In the genomic region with DNA sequence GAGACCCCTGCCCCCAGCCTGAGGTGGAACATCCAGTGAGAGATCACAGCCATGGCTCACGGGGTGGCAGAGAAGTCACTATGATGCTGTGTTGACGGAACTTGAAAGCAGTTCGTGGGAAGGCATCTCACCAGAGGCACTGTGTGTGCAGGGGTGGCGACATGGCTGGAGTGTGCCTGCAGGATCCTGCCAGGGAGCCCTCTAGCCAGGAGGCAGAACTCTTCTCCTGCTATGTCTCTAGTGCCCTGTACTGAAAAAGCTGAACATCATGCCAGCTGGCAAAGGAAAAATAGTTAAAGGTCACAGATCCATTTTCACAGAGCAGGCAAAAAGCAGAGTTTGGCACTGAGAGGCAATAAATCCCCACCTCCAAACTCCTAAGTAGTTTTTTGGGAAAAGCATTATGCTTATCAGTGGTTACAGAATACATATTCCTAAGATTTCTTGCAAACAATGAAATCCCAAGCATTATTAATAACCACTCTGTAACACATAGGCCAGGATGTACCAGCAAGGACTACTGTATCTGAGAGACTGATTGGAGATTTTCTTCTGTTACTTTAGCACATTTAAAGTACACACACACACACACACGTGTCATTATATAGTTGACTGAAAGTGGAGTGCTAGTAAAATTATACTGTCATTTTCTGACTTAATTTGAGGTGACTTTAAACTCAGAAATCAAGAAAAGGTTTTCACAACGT, we compare ENCODE assay signal across 13 cellular contexts. TPM values are rescaled to one million over a fixed set of nuclear protein-coding genes. Genes with fewer than 3 reads are reported as not detected.
DNase-seq lines count a peak whose midpoint lies in the region; ATAC-seq and TF ChIP-seq lines count a peak whose summit lies in the region.
"Had no signal": no experiment of that assay in that cellular context is flagged by ENCODE, and none has a peak within 500 bp of the region (broad histone marks: within the 10 kb centered on the region; RNA-seq: fewer than 3 reads in every experiment).

No MANE protein-coding gene starts in this region.

- dilution Hi-C loops in IMR-90 (cut with HindIII; ENCODE audit: low sequenced_read_pairs, unreplicated experiment) = no loop called here

- H2BK15ac ChIP-seq in IMR-90 (ENCODE audit: low read depth, low read length) = no peak overlapping the region

- H3K79me1 ChIP-seq in IMR-90 (ENCODE audit: low read depth in 1 of 2, low read length in 2 of 2) = peaks cover 14 to 45% of the 10 kb centered on the region in 2 experiments

- peaks cover 13% of the 10 kb centered on the region for H3K4me1 ChIP-seq in IMR-90 (ENCODE audit: control insufficient read depth, insufficient read depth, low read length)
- peaks cover 4 to 66% (median 14%) of the 10 kb centered on the region in 3 donors for H3K4me1 ChIP-seq in gastroesophageal sphincter
- H3K4me1 ChIP-seq in skeletal muscle tissue (ENCODE audit: control insufficient read depth in 3 of 3, insufficient read depth in 3 of 3, low read length in 3 of 3) = peaks cover 20 to 44% (median 30%) of the 10 kb centered on the region in 3 donors
- H3K4me1 ChIP-seq in SJCRH30 = no peaks in the 10 kb centered on the region

- no TSS peak for BruUV-seq in IMR-90 (replicated peaks; lab: Mats Ljungman, UMichigan)

- H3K4ac ChIP-seq in IMR-90 (ENCODE audit: low read depth, low read length) = no peak overlapping the region

- 43% methylated on average over 2 of the region's 6 CpGs; no CpG with 5 or more reads in 1 of the 2 experiments for WGBS in IMR-90 (ENCODE audit: extremely low coverage in 2 of 2, insufficient read length in 1 of 2), 2 experiments
- 19 to 36% methylated on average over 5 of the region's 6 CpGs for WGBS in gastroesophageal sphincter (ENCODE audit: low coverage in 1 of 2), 2 donors

- no peaks in the 10 kb centered on the region for H3K27me3 Mint-ChIP-seq in T-cell

- POLR2A ChIA-PET in IMR-90 (lab: Charles Lee; ENCODE audit: unreplicated experiment) = no interaction called here
- POLR2A ChIA-PET in T-cell (lab: Charles Lee) = interaction anchor here in 1 of 2 donors (0.7 to 1.0 kb wide), 2 partner anchors 41 to 49 kb away, joined by 3 read pairs; no protein-coding TSS in a partner anchor

- no peak overlapping the region for H3K4me2 ChIP-seq in IMR-90 (ENCODE audit: low read depth, low read length)
- H3K4me2 ChIP-seq: KMS-11 had no signal

- H4K8ac ChIP-seq in IMR-90 (ENCODE audit: low read depth in 2 of 2, low read length in 2 of 2) = no peak overlapping the region

- H3K27ac ChIP-seq in IMR-90 (ENCODE audit: insufficient read depth, low read length) (no peak overlapping the region), gastroesophageal sphincter (peak overlapping the region in 3 of 4 donors; percentile 20 to 49 (median 32)), skeletal muscle tissue (ENCODE audit: low read depth, low read length) (peak overlapping the region; percentile 45), SJCRH30 (no peak overlapping the region)
- H3K27ac ChIP-seq: KMS-11 had no signal

- H3K27ac Mint-ChIP-seq in T-cell = peak overlapping the region; percentile 80 to 82
- H3K27ac Mint-ChIP-seq: mesothelial cell of epicardium had no signal

- no peak overlapping the region for H4K5ac ChIP-seq in IMR-90 (ENCODE audit: low read depth, low read length)

- peaks cover 71 to 87% (median 85%) of the 10 kb centered on the region in 3 donors for H3K4me1 Mint-ChIP-seq in T-cell

- H2BK20ac ChIP-seq in IMR-90 (ENCODE audit: low read depth, low read length) = no peak overlapping the region

- H3K36me3 Mint-ChIP-seq in T-cell = peaks cover 28% of the 10 kb centered on the region
- H3K36me3 Mint-ChIP-seq: mesothelial cell of epicardium had no signal

- H3K9me3 ChIP-seq in IMR-90 (ENCODE audit: control insufficient read depth, insufficient read depth, low read length) (no peaks in the 10 kb centered on the region), gastroesophageal sphincter (no peaks in the 10 kb centered on the region), skeletal muscle tissue (ENCODE audit: control insufficient read depth in 3 of 3, low read length in 3 of 3) (no peaks in the 10 kb centered on the region), SJCRH30 (replicated peaks) (no peaks in the 10 kb centered on the region)

- TF ChIP-seq RAD21 in IMR-90 (IDR thresholded peaks at IDR 0.05; ENCODE audit: low read length) = no peak

- H3K36me3 ChIP-seq in IMR-90 (ENCODE audit: control insufficient read depth, insufficient read depth, low read length) = no peaks in the 10 kb centered on the region
- H3K36me3 ChIP-seq in gastroesophageal sphincter = no peaks in the 10 kb centered on the region
- no peaks in the 10 kb centered on the region for H3K36me3 ChIP-seq in skeletal muscle tissue (ENCODE audit: control insufficient read depth in 3 of 3, insufficient read depth in 3 of 3, low read length in 3 of 3)
- no peaks in the 10 kb centered on the region for H3K36me3 ChIP-seq in SJCRH30

- H2AFZ ChIP-seq in IMR-90 (replicated peaks; ENCODE audit: low read length, poor library complexity) = no peak overlapping the region

- H3K9me1 ChIP-seq in IMR-90 (ENCODE audit: insufficient read depth, low read length) = peaks cover 9% of the 10 kb centered on the region

- ATAC-seq in IMR-90 (ENCODE audit: low read depth) (no peak; the same call in 1 of the 2 replicates), T-cell (replicated peaks in 1 of 4) (peak; percentile 66 to 76 (median 72)), gastroesophageal sphincter (peak; percentile 70)

- H3K4me3 Mint-ChIP-seq in T-cell = peak overlapping the region in 2 of 3 donors; percentile 28 to 40
- H3K4me3 Mint-ChIP-seq: mesothelial cell of epicardium had no signal

- H3K14ac ChIP-seq in IMR-90 (replicated peaks; ENCODE audit: low read depth, low read length) = no peak overlapping the region

- TF ChIP-seq CTCF in IMR-90 (conservative IDR thresholded peaks at IDR 0.05; ENCODE audit: low read depth, low read length) (no peak), gastroesophageal sphincter (IDR thresholded peaks at IDR 0.05) (peak in 1 of 4 experiments; percentile 17)

- H4K20me1 ChIP-seq in IMR-90 (ENCODE audit: insufficient read depth, low read length) = no peaks in the 10 kb centered on the region; the same call in 1 of the 2 replicates

- H2BK5ac ChIP-seq in IMR-90 (ENCODE audit: low read depth, low read length, poor library complexity, severe bottlenecking) = no peak overlapping the region

- H3K4me3 ChIP-seq in IMR-90 (ENCODE audit: insufficient read depth, low read depth, low read length) (no peak overlapping the region), gastroesophageal sphincter (no peak overlapping the region), skeletal muscle tissue (ENCODE audit: low read length in 3 of 3) (peak overlapping the region in 2 of 3 donors; percentile 2 to 59), SJCRH30 (no peak overlapping the region)

- CTCF ChIA-PET in IMR-90 (lab: Yijun Ruan, JAX) = no interaction called here
- CTCF ChIA-PET in T-cell (lab: Charles Lee) = no interaction called here

- H2AK5ac ChIP-seq in IMR-90 (ENCODE audit: low read depth, low read length) = no peak overlapping the region

- in situ Hi-C loops in IMR-90 (cut with MboI; ENCODE audit: low sequenced_read_pairs) = no loop called here

- no peak overlapping the region for H2AK9ac ChIP-seq in IMR-90 (replicated peaks; ENCODE audit: low read depth, low read length, poor library complexity)

- H3K56ac ChIP-seq in IMR-90 (ENCODE audit: extremely low read depth, insufficient read depth, low read length) = no peak overlapping the region

- H3K27me3 ChIP-seq in IMR-90 (ENCODE audit: control insufficient read depth, insufficient read depth, low read length) (no peaks in the 10 kb centered on the region), gastroesophageal sphincter (no peaks in the 10 kb centered on the region), skeletal muscle tissue (ENCODE audit: control insufficient read depth in 3 of 3, insufficient read depth in 3 of 3, low read length in 3 of 3) (no peaks in the 10 kb centered on the region), SJCRH30 (no peaks in the 10 kb centered on the region)

- H3K9ac ChIP-seq in IMR-90 (ENCODE audit: low read depth, low read length) = no peak overlapping the region
- peak overlapping the region; percentile 0 to 22 (median 18) for H3K9ac ChIP-seq in skeletal muscle tissue (ENCODE audit: low read depth in 1 of 3, low read length in 3 of 3)
- H3K9ac ChIP-seq: KMS-11 had no signal

- intact Hi-C loops in IMR-90 (cut with micrococcal nuclease) = no loop called here

- TF ChIP-seq POLR2A in IMR-90 (IDR thresholded peaks at IDR 0.05; ENCODE audit: low read depth, low read length) = no peak
- TF ChIP-seq POLR2A in gastroesophageal sphincter (IDR thresholded peaks at IDR 0.05) = no peak

- no peak overlapping the region for H4K91ac ChIP-seq in IMR-90 (ENCODE audit: insufficient read depth, low read depth, low read length)

- DNase-seq in IMR-90 (no peak), T-cell (peak in 11 of 34 experiments; percentile 6 to 32 (median 15)), SJCRH30 (no peak), cortex of kidney (lab: John Stamatoyannopoulos, UW) (no peak), NCI-H345 treated with DMSO at 0.1 percent for 48 hours (lab: John Stamatoyannopoulos, UW; ENCODE audit: unreplicated experiment) (no peak), NCI-H748 treated with DMSO at 0.1 percent for 48 hours (lab: John Stamatoyannopoulos, UW) (no peak)
- DNase-seq: DND-41, NCI-H526 treated with DMSO at 0.1 percent for 48 hours, SW 1271 had no signal

- H2BK120ac ChIP-seq in IMR-90 (ENCODE audit: low read depth, low read length) = no peak overlapping the region

- H3K23ac ChIP-seq in IMR-90 (ENCODE audit: low read depth, low read length) = 0 out of 2 replicates have a peak overlapping the region, but pooled peaks have one; percentile 17

- no peak overlapping the region for H3K18ac ChIP-seq in IMR-90 (ENCODE audit: low read depth, low read length)

- no peak for TF ChIP-seq EP300 in gastroesophageal sphincter (IDR thresholded peaks at IDR 0.05)

- no peaks in the 10 kb centered on the region for H3K9me3 Mint-ChIP-seq in T-cell
- H3K9me3 Mint-ChIP-seq: mesothelial cell of epicardium had no signal

TF ChIP-seq in IMR-90, 13 proteins besides CTCF, POLR2A, EP300 and RAD21 (continues in another document):
- TF ChIP-seq FOS (IDR thresholded peaks at IDR 0.05; ENCODE audit: low read depth, low read length) = no peak
- TF ChIP-seq CEBPB (IDR thresholded peaks at IDR 0.05; ENCODE audit: low read depth, low read length) = no peak
- TF ChIP-seq NFE2L2 (IDR thresholded peaks at IDR 0.05; ENCODE audit: low read depth, low read length) = no peak
- TF ChIP-seq SMC3 (IDR thresholded peaks at IDR 0.05; ENCODE audit: low read depth, low read length) = no peak
- TF ChIP-seq MAZ (IDR thresholded peaks at IDR 0.05; ENCODE audit: borderline replicate concordance, low read depth, low read length) = no peak
- TF ChIP-seq MAFK (IDR thresholded peaks at IDR 0.05; ENCODE audit: low read depth, low read length) = no peak

RNA-seq across cellular contexts. Expression of a gene that starts 36.8 kb away (rescaled TPM):
- total RNA-seq in IMR-90 (2012; rRNA removed) (2.7 and 3.6 TPM in 2 replicates), T-cell (100 to 1,000 TPM in 1 of 5 donors, 10 to 100 TPM in 4; 87.1 to 116 (median 94.3) TPM), gastroesophageal sphincter (10 to 100 TPM; 15.8 to 30.3 (median 27.7) TPM), skeletal muscle tissue (12.5 TPM)
- polyA plus RNA-seq in IMR-90 (2012; rRNA removed) = 1.6 and 1.9 TPM in 2 replicates
- polyA plus RNA-seq in IMR-90 (2012; cell fraction: cytosol; rRNA removed) = 0.61 and 1.1 TPM in 2 replicates
- 3.7 and 3.8 TPM in 2 replicates for polyA plus RNA-seq in IMR-90 (2012; cell fraction: nucleus; rRNA removed; ENCODE audit: low replicate concordance)
- 12.7 and 13.4 TPM in 2 replicates for total RNA-seq in SJCRH30 (2014; rRNA removed; shearing (Covaris generic))

Comparison
In these comparisons a context has a peak if more than half of its experiments do, and no peak if none do; other contexts are left out.
1. H3K27ac ChIP-seq: peak in gastroesophageal sphincter (3 of 4) and skeletal muscle tissue (single experiment); none in IMR-90 (single experiment) and SJCRH30 (single experiment).
2. H3K4me3 ChIP-seq: peak in skeletal muscle tissue (2 of 3); none in IMR-90 (single experiment), gastroesophageal sphincter (0 of 2) and SJCRH30 (single experiment).